In genomic region chr5:31421806-31422586, GRCh38 we compare ENCODE assay signal across 1 cellular context.
TF ChIP-seq lines count a peak whose summit lies in the region.

No MANE protein-coding gene starts in this region.

TF ChIP-seq in WTC11, 78 proteins besides CTCF, POLR2A, EP300 and RAD21 (continued from another document):
- TF ChIP-seq ZMAT4 (CRISPR knock-in tag; IDR thresholded peaks at IDR 0.05): no peak
- TF ChIP-seq ZBTB43 (CRISPR knock-in tag; IDR thresholded peaks at IDR 0.05): no peak
- TF ChIP-seq E2F4 (CRISPR knock-in tag; IDR thresholded peaks at IDR 0.05; ENCODE audit: borderline replicate concordance, low read depth): no peak
- no peak for TF ChIP-seq ATF2 (CRISPR knock-in tag; IDR thresholded peaks at IDR 0.05; ENCODE audit: borderline replicate concordance, low read depth)
- TF ChIP-seq PREB (CRISPR knock-in tag; IDR thresholded peaks at IDR 0.05; ENCODE audit: borderline replicate concordance): no peak
- no peak for TF ChIP-seq ZNF425 (CRISPR knock-in tag; conservative IDR thresholded peaks at IDR 0.05)
- TF ChIP-seq ZNF138 (CRISPR knock-in tag; conservative IDR thresholded peaks at IDR 0.05): no peak
- TF ChIP-seq MAX (CRISPR knock-in tag; IDR thresholded peaks at IDR 0.05): no peak
- no peak for TF ChIP-seq OVOL2 (CRISPR knock-in tag; IDR thresholded peaks at IDR 0.05; ENCODE audit: borderline replicate concordance)
- TF ChIP-seq ZNF232 (CRISPR knock-in tag; IDR thresholded peaks at IDR 0.05): no peak
- no peak for TF ChIP-seq ZNF396 (CRISPR knock-in tag; IDR thresholded peaks at IDR 0.05; ENCODE audit: borderline replicate concordance)
TF ChIP-seq in WTC11: peak in this region for 0.
